8 cellular contexts compared by ENCODE assay signal in the genomic region with DNA sequence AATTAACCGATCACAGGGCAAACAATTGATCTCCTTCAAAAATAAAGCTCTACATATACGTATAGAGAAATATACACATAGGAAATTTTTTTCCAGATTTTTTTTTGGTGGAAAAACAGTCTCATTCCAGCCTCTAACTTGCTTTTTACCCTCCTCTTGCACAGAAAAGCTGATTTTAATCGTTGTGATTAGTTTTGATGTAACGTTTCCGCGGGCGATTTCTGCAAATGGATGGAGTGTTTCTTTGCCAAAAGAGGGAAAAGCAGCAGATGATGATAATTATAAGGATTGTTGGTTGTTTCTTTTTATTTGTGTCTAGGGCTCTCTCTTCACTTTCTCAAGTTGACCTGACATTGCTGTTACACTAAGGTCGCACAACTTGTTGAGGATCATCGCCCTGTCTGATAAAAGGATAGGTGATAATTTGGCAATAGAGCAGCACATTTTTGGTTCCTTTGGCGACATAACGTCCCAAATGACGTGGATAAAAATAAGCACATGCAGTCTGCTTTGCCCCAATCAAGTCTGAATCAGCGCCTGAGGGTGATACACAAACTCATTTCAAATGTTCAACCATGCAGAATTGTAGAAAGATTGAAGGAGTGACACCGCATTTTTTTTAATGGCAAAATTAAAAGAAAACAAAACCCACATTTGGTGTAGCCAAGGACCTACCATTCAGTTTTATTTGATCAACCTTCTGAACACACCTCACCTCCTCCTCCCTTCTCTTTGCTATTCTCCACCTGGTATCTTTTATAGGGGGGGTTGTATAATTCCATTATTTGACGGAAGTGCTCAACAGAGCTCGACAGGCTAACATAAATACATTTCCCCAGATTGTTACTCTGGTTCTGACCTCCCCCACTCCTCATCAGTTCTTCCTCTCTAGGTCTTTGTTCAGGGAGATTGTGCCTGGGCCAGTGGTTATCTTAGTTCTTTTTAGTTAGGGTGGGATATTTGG.
A peak's percentile ranks its signal among the peaks of the same experiment; 100 is the strongest.
DNase-seq lines count a peak whose midpoint lies in the region; ATAC-seq and TF ChIP-seq lines count a peak whose summit lies in the region.

No MANE protein-coding gene starts in this region.

- intact Hi-C loops in left ventricle myocardium inferior (cut with micrococcal nuclease) = no loop called here
- intact Hi-C loops in Right ventricle myocardium inferior (cut with DNase I) = no loop called here
- intact Hi-C loops in mucosa of descending colon (cut with DNase I, micrococcal nuclease) = loop anchor here in 1 of 2 donors (10.0 kb wide), 1 partner anchor 273 kb away; no protein-coding TSS in a partner anchor
- intact Hi-C loops in head of caudate nucleus (cut with DNase I) = loop anchor here (5.0 to 10.0 kb wide), 2 partner anchors 111 to 253 kb away; a partner anchor contains a TSS

- ATAC-seq in Right ventricle myocardium inferior = no peak
- ATAC-seq in mucosa of descending colon = peak; percentile 41
- no peak for ATAC-seq in omental fat pad (ENCODE audit: low FRiP score)

- TF ChIP-seq CTCF in left ventricle myocardium inferior (IDR thresholded peaks at IDR 0.05; ENCODE audit: borderline replicate concordance) (no peak), astrocyte of the spinal cord (IDR thresholded peaks at IDR 0.05; ENCODE audit: low read depth, low read length) (no peak), mucosa of descending colon (IDR thresholded peaks at IDR 0.05) (no peak), omental fat pad (IDR thresholded peaks at IDR 0.05) (no peak)

- H3K9me3 ChIP-seq in left ventricle myocardium inferior (replicated peaks) = no peaks in the 10 kb centered on the region
- H3K9me3 ChIP-seq in mucosa of descending colon = no peaks in the 10 kb centered on the region

- peak overlapping the region; percentile 92 for H3K27ac ChIP-seq in left ventricle myocardium inferior (replicated peaks)

- H3K4me1 ChIP-seq in left ventricle myocardium inferior (peaks cover 36% of the 10 kb centered on the region), mucosa of descending colon (ENCODE audit: low read depth) (peaks cover 4% of the 10 kb centered on the region)

- in situ Hi-C loops in astrocyte of the spinal cord (cut with HindIII; ENCODE audit: low sequenced_read_pairs) = no loop called here

- H3K27me3 ChIP-seq in left ventricle myocardium inferior (ENCODE audit: low read depth) = peaks cover 36% of the 10 kb centered on the region

- H3K36me3 ChIP-seq in left ventricle myocardium inferior = no peaks in the 10 kb centered on the region
- no peaks in the 10 kb centered on the region for H3K36me3 ChIP-seq in mucosa of descending colon (ENCODE audit: low read depth)

- no peak for DNase-seq in left ventricle myocardium inferior
- no peak for DNase-seq in Right ventricle myocardium inferior (ENCODE audit: missing footprints)
- no peak for DNase-seq in astrocyte of the spinal cord (ENCODE audit: low read depth, low spot score)
- DNase-seq in mucosa of descending colon = no peak
- no peak for DNase-seq in omental fat pad (ENCODE audit: low spot score)
- DNase-seq in head of caudate nucleus = no peak
- DNase-seq in hippocampal formation (lab: John Stamatoyannopoulos, UW) = no peak
- DNase-seq in stimulated activated CD4-positive, alpha-beta T cell treated with anti-CD3 and anti-CD28 coated beads, Interleukin-4, amount 100 ng/mL, for 24 hours = no peak

- peak overlapping the region; percentile 78 for H3K4me3 ChIP-seq in left ventricle myocardium inferior
- peak overlapping the region; percentile 66 for H3K4me3 ChIP-seq in astrocyte of the spinal cord (ENCODE audit: low read depth, low read length)
- H3K4me3 ChIP-seq in mucosa of descending colon = no peak overlapping the region
